In genomic region chr1:51594716-51595115, GRCh38 we compare ENCODE assay signal across 36 cellular contexts.
"Had no signal": no experiment of that assay in that cellular context is flagged by ENCODE, and none has a peak within 500 bp of the region (broad histone marks: within the 10 kb centered on the region; RNA-seq: fewer than 3 reads in every experiment).

No MANE protein-coding gene starts in this region.

- H3K4me3 ChIP-seq: MG63 had no signal

- DNase-seq: Karpas-422, Kasumi-1, MG63, MM.1S, MV-4-11, NCI-H1048, NCI-H1092, NCI-H1092 treated with DMSO at 0.1 percent for 48 hours, NCI-H1105, NCI-H1105 treated with DMSO at 0.1 percent for 48 hours, NCI-H1417, NCI-H1417 treated with DMSO at 0.1 percent for 48 hours, NCI-H1436, NCI-H1436 treated with DMSO at 0.1 percent for 48 hours, NCI-H146, NCI-H1694, NCI-H1694 treated with DMSO at 0.1 percent for 48 hours, NCI-H187, NCI-H187 treated with DMSO at 0.1 percent for 48 hours, NCI-H1930, NCI-H2029, NCI-H2029 treated with DMSO at 0.1 percent for 48 hours, NCI-H2081, NCI-H2081 treated with DMSO at 0.1 percent for 48 hours, NCI-H2107, NCI-H2171, NCI-H2171 treated with DMSO at 0.1 percent for 48 hours, NCI-H2227 treated with DMSO at 0.1 percent for 48 hours, NCI-H226, NCI-H345, NCI-H446, NCI-H446 treated with DMSO at 0.1 percent for 48 hours, NCI-H510A, NCI-H510A treated with DMSO at 0.1 percent for 48 hours, NCI-H524, NCI-H524 treated with DMSO at 0.1 percent for 48 hours had no signal

- H3K9me3 ChIP-seq: MG63 had no signal

- H3K27me3 ChIP-seq: MG63 had no signal

- H3K36me3 ChIP-seq: MG63 had no signal
